ENCODE assay signal across 23 cellular contexts in the genomic region with DNA sequence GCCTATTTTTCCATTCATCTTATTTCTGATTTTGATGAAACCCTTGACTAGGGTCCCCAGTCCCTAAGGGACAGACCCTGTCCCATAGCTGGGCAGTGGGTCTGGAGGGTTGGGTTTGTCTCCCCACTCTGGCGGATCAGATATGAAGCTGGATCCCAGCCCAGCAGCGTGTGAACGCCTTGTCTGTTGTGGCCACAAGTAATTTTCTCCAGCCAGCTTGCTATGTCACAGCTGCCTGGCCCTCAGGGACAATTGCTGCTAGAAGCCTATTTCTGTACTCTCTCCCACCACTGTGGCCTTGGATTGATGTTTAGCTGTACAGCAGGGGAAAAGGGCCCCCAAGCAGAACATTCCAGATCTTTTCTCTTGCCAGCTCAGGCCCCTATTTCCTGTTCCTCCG. TPM values are rescaled to one million over a fixed set of nuclear protein-coding genes. Genes with fewer than 3 reads are reported as not detected.
DNase-seq lines count a peak whose midpoint lies in the region; ATAC-seq, FAIRE-seq and TF ChIP-seq lines count a peak whose summit lies in the region.
"Had no signal": no experiment of that assay in that cellular context is flagged by ENCODE, and none has a peak within 500 bp of the region (broad histone marks: within the 10 kb centered on the region; RNA-seq: fewer than 3 reads in every experiment).

No MANE protein-coding gene starts in this region.

- H3K27ac ChIP-seq in pancreas (no peak overlapping the region), OCI-LY7 (ENCODE audit: low read depth, low read length, poor library complexity, severe bottlenecking) (no peak overlapping the region)
- H3K27ac ChIP-seq: breast epithelium, psoas muscle, SJSA1 had no signal

- H3K27me3 ChIP-seq in pancreas: no peaks in the 10 kb centered on the region
- H3K27me3 ChIP-seq: breast epithelium, spleen had no signal

- H3K4me1 ChIP-seq in pancreas (no peaks in the 10 kb centered on the region), OCI-LY7 (ENCODE audit: insufficient read depth, low read length, poor library complexity, severe bottlenecking) (no peaks in the 10 kb centered on the region)
- H3K4me1 ChIP-seq: breast epithelium, Caco-2, psoas muscle, SJSA1 had no signal

- CTCF ChIA-PET in OCI-LY7 (lab: Charles Lee; ENCODE audit: unreplicated experiment): no interaction called here

- H4K20me1 ChIP-seq in OCI-LY7 (ENCODE audit: insufficient read depth, low read length): no peaks in the 10 kb centered on the region

- no peaks in the 10 kb centered on the region for H3K36me3 ChIP-seq in pancreas
- no peaks in the 10 kb centered on the region for H3K36me3 ChIP-seq in OCI-LY7 (ENCODE audit: insufficient read depth, low read length)
- H3K36me3 ChIP-seq: breast epithelium, SJSA1, spleen had no signal

- H3K36me3 Mint-ChIP-seq in T-helper 2 cell treated with Interferon-gamma antibody and Interleukin-4, amounts not matched to agents 5 μg/mL and 100 μg/mL, for 36 hours (ENCODE audit: low read depth): no peaks in the 10 kb centered on the region

- no peak overlapping the region for H3K4me3 Mint-ChIP-seq in T-helper 2 cell treated with Interferon-gamma antibody and Interleukin-4, amounts not matched to agents 5 μg/mL and 100 μg/mL, for 36 hours
- H3K4me3 Mint-ChIP-seq: naive thymus-derived CD8-positive, alpha-beta T cell had no signal

- intact Hi-C loops in pancreas (cut with DNase I) (no loop called here), OCI-LY7 (cut with micrococcal nuclease; ENCODE audit: unreplicated experiment) (no loop called here)

- H3K27ac Mint-ChIP-seq in T-helper 2 cell treated with Interferon-gamma antibody and Interleukin-4, amounts not matched to agents 5 μg/mL and 100 μg/mL, for 36 hours: no peak overlapping the region
- H3K27ac Mint-ChIP-seq: naive thymus-derived CD8-positive, alpha-beta T cell had no signal

- 14 to 20% methylated on average over 4 of the region's 4 CpGs for WGBS in pancreas, 2 donors

- no peak overlapping the region for H2AFZ ChIP-seq in OCI-LY7 (ENCODE audit: low read length)

- no peak for TF ChIP-seq CTCF in pancreas (IDR thresholded peaks at IDR 0.05)
- TF ChIP-seq CTCF in OCI-LY7 (conservative IDR thresholded peaks at IDR 0.05; ENCODE audit: low read length): no peak

- DNase-seq in H4 (ENCODE audit: low spot score): peak; percentile 38
- peak; percentile 14 for DNase-seq in OCI-M1 (lab: John Stamatoyannopoulos, UW)
- peak; percentile 12 for DNase-seq in foreskin melanocyte
- no peak for DNase-seq in pancreas
- DNase-seq in T-helper 2 cell treated with Interferon-gamma antibody and Interleukin-4, amounts not matched to agents 5 μg/mL and 100 μg/mL, for 36 hours (ENCODE audit: low spot score): no peak
- no peak for DNase-seq in OCI-LY7 (ENCODE audit: low spot score)
- DNase-seq: activated CD4-positive, alpha-beta T cell treated with anti-CD3 and anti-CD28 coated beads, Interleukin-2, amount 50 U/mL, for 4 hours; activated gamma-delta T cell; Caco-2; EL; foreskin fibroblast; hypothalamus; mammary epithelial cell; naive thymus-derived CD8-positive, alpha-beta T cell; NCI-H1436; psoas muscle; spleen; T-helper 2 cell had no signal

- no TSS peak for BruUV-seq in OCI-LY7 (replicated peaks; lab: Mats Ljungman, UMichigan)

- ATAC-seq in pancreas: peak in 3 of 4 donors; percentile 30 to 41 (median 32)
- no peak for ATAC-seq in HG02571 (IDR thresholded peaks at IDR 0.05; ENCODE audit: unreplicated experiment)
- no peak for ATAC-seq in HG03521 (IDR thresholded peaks at IDR 0.05; ENCODE audit: unreplicated experiment)
- ATAC-seq: naive thymus-derived CD8-positive, alpha-beta T cell; psoas muscle had no signal

- H3K4me1 Mint-ChIP-seq in T-helper 2 cell treated with Interferon-gamma antibody and Interleukin-4, amounts not matched to agents 5 μg/mL and 100 μg/mL, for 36 hours (ENCODE audit: low read depth): no peaks in the 10 kb centered on the region

- POLR2A ChIA-PET in OCI-LY7 (lab: Charles Lee): no interaction called here

- no peak overlapping the region for H3K4me2 ChIP-seq in OCI-LY7 (ENCODE audit: low read length)

- H3K9me3 Mint-ChIP-seq in T-helper 2 cell treated with Interferon-gamma antibody and Interleukin-4, amounts not matched to agents 5 μg/mL and 100 μg/mL, for 36 hours: peaks cover 3% of the 10 kb centered on the region

- no peaks in the 10 kb centered on the region for H3K9me2 ChIP-seq in OCI-LY7 (ENCODE audit: insufficient read depth, low read length)

- no peak for FAIRE-seq in pancreas (lab: Jason Lieb, UNC)
- FAIRE-seq: keratinocyte had no signal

- H3K9me3 ChIP-seq in pancreas: no peaks in the 10 kb centered on the region
- no peaks in the 10 kb centered on the region for H3K9me3 ChIP-seq in OCI-LY7 (ENCODE audit: low read length)
- H3K9me3 ChIP-seq: breast epithelium, Caco-2, psoas muscle, SJSA1, spleen had no signal

- no peaks in the 10 kb centered on the region for H3K79me2 ChIP-seq in OCI-LY7 (ENCODE audit: insufficient read depth, low read depth, low read length)

- H3K4me3 ChIP-seq in pancreas (no peak overlapping the region), OCI-LY7 (ENCODE audit: low read depth, low read length, poor library complexity, severe bottlenecking) (no peak overlapping the region)
- H3K4me3 ChIP-seq: breast epithelium, psoas muscle, SJSA1, spleen had no signal

- H3K27me3 Mint-ChIP-seq in T-helper 2 cell treated with Interferon-gamma antibody and Interleukin-4, amounts not matched to agents 5 μg/mL and 100 μg/mL, for 36 hours (ENCODE audit: low read depth): peaks cover 2% of the 10 kb centered on the region

RNA-seq across cellular contexts. Expression of a gene that starts 53.6 kb away (rescaled TPM):
- total RNA-seq in H4 (2014; rRNA removed; shearing (Covaris generic)): 39.5 and 47.1 TPM in 2 replicates
- total RNA-seq in pancreas (10 to 100 TPM; 41.6 to 70.5 (median 45.9) TPM), OCI-LY7 (2022) (121 and 137 TPM in 2 replicates)
- polyA plus RNA-seq in pancreas: 10 to 100 TPM; 17.4 to 34.3 TPM
- 111 and 114 TPM in 2 replicates for total RNA-seq in OCI-LY7 (2014; rRNA removed; shearing (Covaris generic))

Comparison
In these comparisons a context has a peak if more than half of its experiments do, and no peak if none do; other contexts are left out.
1. DNase-seq: peak in H4 (single experiment), OCI-M1 (single experiment) and foreskin melanocyte (single experiment); none in pancreas (0 of 6), T-helper 2 cell treated with Interferon-gamma antibody and Interleukin-4, amounts not matched to agents 5 μg/mL and 100 μg/mL, for 36 hours (single experiment) and OCI-LY7 (single experiment).
2. ATAC-seq: peak in pancreas (3 of 4); none in HG02571 (single experiment) and HG03521 (single experiment).